8 cellular contexts compared by ENCODE assay signal in genomic region chr15:44194397-44195150, GRCh38. TPM values are rescaled to one million over a fixed set of nuclear protein-coding genes. Genes with fewer than 3 reads are reported as not detected.
A peak's percentile ranks its signal among the peaks of the same experiment; 100 is the strongest.
DNase-seq lines count a peak whose midpoint lies in the region; ATAC-seq and TF ChIP-seq lines count a peak whose summit lies in the region.

No MANE protein-coding gene starts in this region.

- H3K36me3 ChIP-seq in stomach smooth muscle (ENCODE audit: control insufficient read depth in 2 of 2, insufficient read depth in 2 of 2, low read length in 2 of 2) = no peaks in the 10 kb centered on the region

- H3K36me3 Mint-ChIP-seq in naive B cell = no peaks in the 10 kb centered on the region

- peak overlapping the region in 2 of 6 donors; percentile 36 to 53 for H3K27ac Mint-ChIP-seq in naive B cell

- peaks cover 16 to 22% (median 17%) of the 10 kb centered on the region in 3 donors for H3K4me1 Mint-ChIP-seq in naive B cell

- TF ChIP-seq CTCF in HFF-Myc (IDR thresholded peaks at IDR 0.05; ENCODE audit: low read depth, low read length, missing control alignments) (no peak), epithelial cell of proximal tubule (conservative IDR thresholded peaks at IDR 0.05; ENCODE audit: low read depth, low read length) (no peak)

- H3K4me3 Mint-ChIP-seq in naive B cell = peak overlapping the region; percentile 83 to 95 (median 88)

- H3K9me3 Mint-ChIP-seq in naive B cell = no peaks in the 10 kb centered on the region

- no peaks in the 10 kb centered on the region for H3K9me3 ChIP-seq in stomach smooth muscle (ENCODE audit: control insufficient read depth in 2 of 2, low read length in 2 of 2)

- no peak overlapping the region for H3K27ac ChIP-seq in stomach smooth muscle (ENCODE audit: low read length)

- peaks cover 15 to 28% of the 10 kb centered on the region in 2 donors for H3K27me3 ChIP-seq in stomach smooth muscle (ENCODE audit: control insufficient read depth in 1 of 2, insufficient read depth in 2 of 2, low read length in 2 of 2)

- H3K4me3 ChIP-seq in HFF-Myc (replicated peaks; ENCODE audit: low read depth, low read length) (peak overlapping the region; percentile 55), epithelial cell of proximal tubule (ENCODE audit: low read depth, low read length) (peak overlapping the region; percentile 74), stomach smooth muscle (ENCODE audit: low read length in 2 of 2) (peak overlapping the region; percentile 26 to 79)

- peak; percentile 38 for DNase-seq in GM03348 (ENCODE audit: low spot score)
- no peak for DNase-seq in HFF-Myc (ENCODE audit: extremely low read depth, low read depth)
- DNase-seq in NCI-H2171 treated with DMSO at 0.1 percent for 48 hours (lab: John Stamatoyannopoulos, UW) = peak; percentile 61
- DNase-seq in activated T-cell treated with anti-CD3 and anti-CD28 coated beads for 24 hours (ENCODE audit: low read depth) = peak; percentile 20
- no peak for DNase-seq in epithelial cell of proximal tubule (ENCODE audit: low read depth)
- peak; percentile 20 for DNase-seq in naive B cell
- no peak for DNase-seq in AG08395 (ENCODE audit: low spot score)

- peaks cover 14% of the 10 kb centered on the region for H3K4me1 ChIP-seq in stomach smooth muscle (ENCODE audit: control insufficient read depth, insufficient read depth, low read length)

- peak; percentile 35 to 41 for ATAC-seq in naive B cell (ENCODE audit: low read depth in 2 of 2)

- H3K9ac ChIP-seq in stomach smooth muscle (ENCODE audit: low read length in 2 of 2) = no peak overlapping the region

- peaks cover 47 to 78% (median 60%) of the 10 kb centered on the region in 3 donors for H3K27me3 Mint-ChIP-seq in naive B cell

RNA-seq across cellular contexts. Expression of gene FRMD5, which starts 0.5 kb away (rescaled TPM):
- 3.0 TPM in 2 replicates for total RNA-seq in epithelial cell of proximal tubule
- under 1 TPM in 5 of 6 donors, not detected in 1; 0.17 to 0.77 (median 0.23) TPM for polyA plus RNA-seq in naive B cell (ENCODE audit: low read depth in 6 of 6)

Comparison
In these comparisons a context has a peak if more than half of its experiments do, and no peak if none do; other contexts are left out.
1. DNase-seq: peak in GM03348 (single experiment), NCI-H2171 treated with DMSO at 0.1 percent for 48 hours (single experiment), activated T-cell treated with anti-CD3 and anti-CD28 coated beads for 24 hours (single experiment) and naive B cell (single experiment); none in HFF-Myc (single experiment), epithelial cell of proximal tubule (single experiment) and AG08395 (single experiment).
2. Peak in every context shown above with its lines, with median percentiles within 50 percentile points of each other: H3K4me3 ChIP-seq.